Comparison of ENCODE assay signal across 29 cellular contexts in genomic region chr2:28915939-28916338, GRCh38. TPM values are rescaled to one million over a fixed set of nuclear protein-coding genes. Genes with fewer than 3 reads are reported as not detected.
A peak's percentile ranks its signal among the peaks of the same experiment; 100 is the strongest.
DNase-seq lines count a peak whose midpoint lies in the region; ATAC-seq and TF ChIP-seq lines count a peak whose summit lies in the region.
"Had no signal": no experiment of that assay in that cellular context is flagged by ENCODE, and none has a peak within 500 bp of the region (broad histone marks: within the 10 kb centered on the region; RNA-seq: fewer than 3 reads in every experiment).

No MANE protein-coding gene starts in this region.

- no peak for ATAC-seq in HG03457 (IDR thresholded peaks at IDR 0.05; ENCODE audit: unreplicated experiment)

- DNase-seq in NOMO-1 treated with DMSO at 0.1 percent for 48 hours (lab: John Stamatoyannopoulos, UW; ENCODE audit: unreplicated experiment) (peak; percentile 6), NOMO-1 treated with dmso at 0.1 percent for 144 hours (lab: John Stamatoyannopoulos, UW; ENCODE audit: unreplicated experiment) (no peak), EH (ENCODE audit: low read depth) (peak; percentile 18), OCI-M1 (lab: John Stamatoyannopoulos, UW) (peak; percentile 47), fibroblast of villous mesenchyme (ENCODE audit: low read depth) (peak; percentile 73), caudate nucleus (lab: John Stamatoyannopoulos, UW) (no peak), HuH-7.5 (ENCODE audit: low spot score) (no peak)
- DNase-seq: activated B cell treated with CpG ODN at 0.5 μM for 24 hours; activated CD4-positive, alpha-beta T cell treated with anti-CD3 and anti-CD28 coated beads, Interleukin-2, amount 50 U/mL, for 48 hours; activated naive CD4-positive, alpha-beta T cell treated with Interleukin-2 at 50 U/mL for 16 hours; activated T-cell treated with anti-CD3 and anti-CD28 coated beads for 4 hours; amniotic stem cell; CD4-positive, CD25-positive, alpha-beta regulatory T cell; GOT3; islet precursor cell; KBM-7; MM.1S; NCI-H1694 treated with DMSO at 0.1 percent for 48 hours; NCI-H69; retina; SK-N-SH; stimulated activated CD4-positive, alpha-beta T cell treated with anti-CD3 and anti-CD28 coated beads, Interleukin-12 subunit alpha, Interleukin-12 subunit beta, amount 100 ng/mL, for 4 hours; stimulated activated CD4-positive, alpha-beta T cell treated with anti-CD3 and anti-CD28 coated beads, Interleukin-4, amount 100 ng/mL, for 4 hours; stimulated activated naive CD4-positive, alpha-beta T cell treated with Interleukin-2 at 50 U/mL for 16 hours had no signal

- H3K4me3 ChIP-seq in fibroblast of villous mesenchyme (ENCODE audit: low read depth, low read length), result no peak overlapping the region
- H3K4me3 ChIP-seq: coronary artery, esophagus muscularis mucosa had no signal

- H3K27ac ChIP-seq in caudate nucleus (ENCODE audit: low read depth, low read length), result no peak overlapping the region
- H3K27ac ChIP-seq: 22Rv1, coronary artery, esophagus muscularis mucosa, RWPE1 had no signal

- no peak for TF ChIP-seq CTCF in fibroblast of villous mesenchyme (IDR thresholded peaks at IDR 0.05; ENCODE audit: insufficient read depth, low read depth, low read length)

RNA-seq across cellular contexts. Expression of gene WDR43, which starts 21.5 kb away (rescaled TPM):
- 61.5 and 131 TPM in 2 replicates for total RNA-seq in fibroblast of villous mesenchyme

RNA-seq across cellular contexts. Expression of gene TRMT61B, which starts 45.8 kb away (rescaled TPM):
- total RNA-seq in fibroblast of villous mesenchyme, result 12.5 and 13.9 TPM in 2 replicates

Comparison
In these comparisons a context has a peak if more than half of its experiments do, and no peak if none do; other contexts are left out.
1. DNase-seq: peak in NOMO-1 treated with DMSO at 0.1 percent for 48 hours (single experiment), EH (single experiment), OCI-M1 (single experiment) and fibroblast of villous mesenchyme (single experiment); none in NOMO-1 treated with dmso at 0.1 percent for 144 hours (single experiment), caudate nucleus (0 of 61) and HuH-7.5 (single experiment).